Comparison of ENCODE assay signal across 30 cellular contexts in the genomic region with DNA sequence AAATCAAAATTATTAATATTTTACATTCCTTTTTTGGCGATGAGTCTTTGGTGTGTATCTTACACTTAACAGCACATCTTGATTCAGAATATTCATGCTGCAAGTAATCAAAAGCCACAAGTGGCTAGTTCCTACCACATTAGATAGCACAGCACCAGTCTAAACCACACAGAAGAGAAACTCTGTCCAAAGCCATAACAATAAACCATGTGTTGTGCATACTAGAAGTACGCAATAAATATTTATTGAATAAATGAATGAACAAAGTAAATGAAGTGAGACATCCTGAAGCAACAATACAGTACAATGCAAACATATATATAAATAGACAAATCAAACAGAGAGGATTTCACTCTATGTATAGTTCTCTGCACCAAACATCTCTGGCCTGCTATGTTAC.
DNase-seq lines count a peak whose midpoint lies in the region; ATAC-seq, FAIRE-seq and TF ChIP-seq lines count a peak whose summit lies in the region.
"Had no signal": no experiment of that assay in that cellular context is flagged by ENCODE, and none has a peak within 500 bp of the region (broad histone marks: within the 10 kb centered on the region; RNA-seq: fewer than 3 reads in every experiment).

No MANE protein-coding gene starts in this region.

- H3K27ac Mint-ChIP-seq in HFFc6: peak overlapping the region; percentile 68
- H3K27ac Mint-ChIP-seq: activated B cell treated with CpG ODN at 0.5 μM for 24 hours; activated CD4-positive, alpha-beta T cell treated with anti-CD3 and anti-CD28 coated beads, Interleukin-2, amount 10 ng/mL, durations not matched to agents 7 days and 5 days; activated naive CD8-positive, alpha-beta T cell treated with anti-CD3 and anti-CD28 coated beads, Interleukin-2, amount 10 ng/mL, durations not matched to agents 7 days and 5 days; CD8-positive, alpha-beta T cell; memory B cell had no signal

- peak in 1 of 2 experiments; percentile 45; a peak in 2 of 6 replicates for ATAC-seq in A549
- peak; percentile 8; the same call in 2 of the 3 replicates for ATAC-seq in SK-N-SH treated with all-trans-retinoic acid at 6 μM for 48 hours
- no peak for ATAC-seq in HG02623 (IDR thresholded peaks at IDR 0.05; ENCODE audit: unreplicated experiment)
- ATAC-seq: CD8-positive, alpha-beta T cell; left lobe of liver; right cardiac atrium had no signal

- peak overlapping the region; percentile 23; the same call in 1 of the 3 replicates for H3K4me2 ChIP-seq in A549

- peaks cover 21% of the 10 kb centered on the region for H3K4me1 Mint-ChIP-seq in HFFc6 (ENCODE audit: low read depth)
- H3K4me1 Mint-ChIP-seq: activated B cell treated with CpG ODN at 0.5 μM for 24 hours; activated CD4-positive, alpha-beta T cell treated with anti-CD3 and anti-CD28 coated beads, Interleukin-2, amount 10 ng/mL, durations not matched to agents 7 days and 5 days; central memory CD8-positive, alpha-beta T cell; memory B cell had no signal

- H3K27ac ChIP-seq in A549: peak overlapping the region in 1 of 2 experiments; percentile 1; a peak in 1 of 6 replicates
- no peak overlapping the region for H3K27ac ChIP-seq in spleen
- H3K27ac ChIP-seq: ascending aorta, thyroid gland had no signal

- H3K36me3 Mint-ChIP-seq in HFFc6 (ENCODE audit: low read depth): no peaks in the 10 kb centered on the region

- no peaks in the 10 kb centered on the region for H3K27me3 ChIP-seq in spleen (replicated peaks in 1 of 7)
- H3K27me3 ChIP-seq: ascending aorta, BE2C, thyroid gland had no signal

- no peak for TF ChIP-seq CTCF in A549 (IDR thresholded peaks at IDR 0.05)
- no peak for TF ChIP-seq CTCF in HFFc6 (IDR thresholded peaks at IDR 0.05)
- no peak for TF ChIP-seq CTCF in spleen (IDR thresholded peaks at IDR 0.05 in 8 of 11, conservative IDR thresholded peaks at IDR 0.05 in 3 of 11)

- peaks cover 28% of the 10 kb centered on the region for H3K4me1 ChIP-seq in A549
- no peaks in the 10 kb centered on the region for H3K4me1 ChIP-seq in spleen
- H3K4me1 ChIP-seq: ascending aorta, BE2C, thyroid gland had no signal

- no peak overlapping the region for H3K4me3 ChIP-seq in A549
- H3K4me3 ChIP-seq in spleen: no peak overlapping the region
- H3K4me3 ChIP-seq: ascending aorta, thyroid gland had no signal

- CTCF ChIA-PET in A549 (lab: Yijun Ruan, JAX): no interaction called here

- TF ChIP-seq RAD21 in A549 (conservative IDR thresholded peaks at IDR 0.05 in 1 of 2, IDR thresholded peaks at IDR 0.05 in 1 of 2): no peak

- H3K4me3 Mint-ChIP-seq in HFFc6: no peak overlapping the region
- H3K4me3 Mint-ChIP-seq: activated B cell treated with CpG ODN at 0.5 μM for 24 hours; activated CD4-positive, alpha-beta T cell treated with anti-CD3 and anti-CD28 coated beads, Interleukin-2, amount 10 ng/mL, durations not matched to agents 7 days and 5 days; activated naive CD8-positive, alpha-beta T cell treated with anti-CD3 and anti-CD28 coated beads, Interleukin-2, amount 10 ng/mL, durations not matched to agents 7 days and 5 days; CD8-positive, alpha-beta T cell; central memory CD8-positive, alpha-beta T cell; memory B cell; neural crest cell had no signal

- H3K9me3 ChIP-seq in A549 (no peaks in the 10 kb centered on the region), spleen (peaks cover 0 to 7% (median 0%) of the 10 kb centered on the region in 8 donors)
- H3K9me3 ChIP-seq: ascending aorta, BE2C, thyroid gland had no signal

- 87% methylated on average over 2 of the region's 2 CpGs for WGBS in A549 (ENCODE audit: missing lambda C conversion rate)
- 90 to 97% (median 93%) methylated on average over 2 of the region's 2 CpGs for WGBS in spleen, 5 donors

- no peaks in the 10 kb centered on the region for H3K36me3 ChIP-seq in spleen
- H3K36me3 ChIP-seq: ascending aorta, BE2C, thyroid gland had no signal

- FAIRE-seq in A549 (lab: Jason Lieb, UNC): no peak
- FAIRE-seq: GM19239, islet of Langerhans had no signal

- H3K9me3 Mint-ChIP-seq in HFFc6: no peaks in the 10 kb centered on the region
- H3K9me3 Mint-ChIP-seq: activated CD4-positive, alpha-beta T cell treated with anti-CD3 and anti-CD28 coated beads, Interleukin-2, amount 10 ng/mL, durations not matched to agents 7 days and 5 days; activated naive CD8-positive, alpha-beta T cell treated with anti-CD3 and anti-CD28 coated beads, Interleukin-2, amount 10 ng/mL, durations not matched to agents 7 days and 5 days; central memory CD8-positive, alpha-beta T cell; neural crest cell had no signal

- POLR2A ChIA-PET in A549 (lab: Yijun Ruan, JAX): no interaction called here

- DNase-seq in A549 (ENCODE audit: low read depth in 1 of 2, low spot score in 1 of 2) (no peak), HFFc6 (no peak), foreskin melanocyte (peak; percentile 32), NCI-H128 (lab: John Stamatoyannopoulos, UW; ENCODE audit: unreplicated experiment) (no peak), spleen (no peak), NCI-H1105 treated with DMSO at 0.1 percent for 48 hours (lab: John Stamatoyannopoulos, UW) (no peak)
- DNase-seq: ACHN; activated B cell treated with CpG ODN at 0.5 μM for 24 hours; activated CD4-positive, alpha-beta T cell treated with anti-CD3 and anti-CD28 coated beads, Interleukin-2, amount 10 ng/mL, durations not matched to agents 7 days and 5 days; activated effector memory CD4-positive, alpha-beta T cell treated with anti-CD3 and anti-CD28 coated beads, Interleukin-2, amount 50 U/mL, for 16 hours; activated naive CD8-positive, alpha-beta T cell treated with anti-CD3 and anti-CD28 coated beads, Interleukin-2, amount 10 ng/mL, durations not matched to agents 7 days and 5 days; activated T-cell treated with anti-CD3 and anti-CD28 coated beads, Interleukin-2, amount 50 U/mL, for 1 hour; BE2C; CD8-positive, alpha-beta T cell; Kasumi-1; MV-4-11; posterior cingulate gyrus; right cardiac atrium; stimulated activated CD4-positive, alpha-beta T cell treated with anti-CD3 and anti-CD28 coated beads, Interleukin-4, amount 100 ng/mL, for 1 hour; T-helper 9 cell; thyroid gland had no signal

- TF ChIP-seq POLR2A in A549 (IDR thresholded peaks at IDR 0.05; ENCODE audit: low read length): no peak
- no peak for TF ChIP-seq POLR2A in spleen (IDR thresholded peaks at IDR 0.05)

- intact Hi-C loops in spleen (cut with DNase I; ENCODE audit: low total_unique reads): no loop called here

- H3K27me3 Mint-ChIP-seq in HFFc6 (ENCODE audit: insufficient read depth): no peaks in the 10 kb centered on the region
- H3K27me3 Mint-ChIP-seq: activated B cell treated with CpG ODN at 0.5 μM for 24 hours; activated CD4-positive, alpha-beta T cell treated with anti-CD3 and anti-CD28 coated beads, Interleukin-2, amount 10 ng/mL, durations not matched to agents 7 days and 5 days; activated naive CD8-positive, alpha-beta T cell treated with anti-CD3 and anti-CD28 coated beads, Interleukin-2, amount 10 ng/mL, durations not matched to agents 7 days and 5 days; central memory CD8-positive, alpha-beta T cell; memory B cell had no signal

- TF ChIP-seq EP300 in A549 (IDR thresholded peaks at IDR 0.05): no peak

TF ChIP-seq in A549, 52 proteins besides CTCF, POLR2A, EP300 and RAD21:
- no peak for TF ChIP-seq CBX2 (IDR thresholded peaks at IDR 0.05; ENCODE audit: borderline replicate concordance, low read depth)
TF ChIP-seq in A549: peak in this region for 0.

TF ChIP-seq in SK-N-SH treated with all-trans-retinoic acid at 6 μM for 48 hours, 23 proteins besides CTCF, POLR2A, EP300 and RAD21:
- no peak for TF ChIP-seq OSR1 (CRISPR knock-in tag; IDR thresholded peaks at IDR 0.05)
- TF ChIP-seq TOX (CRISPR knock-in tag; IDR thresholded peaks at IDR 0.05; ENCODE audit: borderline replicate concordance): no peak
- TF ChIP-seq, protein P1, sequence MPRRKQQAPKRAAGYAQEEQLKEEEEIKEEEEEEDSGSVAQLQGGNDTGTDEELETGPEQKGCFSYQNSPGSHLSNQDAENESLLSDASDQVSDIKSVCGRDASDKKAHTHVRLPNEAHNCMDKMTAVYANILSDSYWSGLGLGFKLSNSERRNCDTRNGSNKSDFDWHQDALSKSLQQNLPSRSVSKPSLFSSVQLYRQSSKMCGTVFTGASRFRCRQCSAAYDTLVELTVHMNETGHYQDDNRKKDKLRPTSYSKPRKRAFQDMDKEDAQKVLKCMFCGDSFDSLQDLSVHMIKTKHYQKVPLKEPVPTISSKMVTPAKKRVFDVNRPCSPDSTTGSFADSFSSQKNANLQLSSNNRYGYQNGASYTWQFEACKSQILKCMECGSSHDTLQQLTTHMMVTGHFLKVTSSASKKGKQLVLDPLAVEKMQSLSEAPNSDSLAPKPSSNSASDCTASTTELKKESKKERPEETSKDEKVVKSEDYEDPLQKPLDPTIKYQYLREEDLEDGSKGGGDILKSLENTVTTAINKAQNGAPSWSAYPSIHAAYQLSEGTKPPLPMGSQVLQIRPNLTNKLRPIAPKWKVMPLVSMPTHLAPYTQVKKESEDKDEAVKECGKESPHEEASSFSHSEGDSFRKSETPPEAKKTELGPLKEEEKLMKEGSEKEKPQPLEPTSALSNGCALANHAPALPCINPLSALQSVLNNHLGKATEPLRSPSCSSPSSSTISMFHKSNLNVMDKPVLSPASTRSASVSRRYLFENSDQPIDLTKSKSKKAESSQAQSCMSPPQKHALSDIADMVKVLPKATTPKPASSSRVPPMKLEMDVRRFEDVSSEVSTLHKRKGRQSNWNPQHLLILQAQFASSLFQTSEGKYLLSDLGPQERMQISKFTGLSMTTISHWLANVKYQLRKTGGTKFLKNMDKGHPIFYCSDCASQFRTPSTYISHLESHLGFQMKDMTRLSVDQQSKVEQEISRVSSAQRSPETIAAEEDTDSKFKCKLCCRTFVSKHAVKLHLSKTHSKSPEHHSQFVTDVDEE (CRISPR knock-in tag; IDR thresholded peaks at IDR 0.05): no peak
- no peak for TF ChIP-seq ESRRG (CRISPR knock-in tag; IDR thresholded peaks at IDR 0.05)
- TF ChIP-seq ISL1 (CRISPR knock-in tag; IDR thresholded peaks at IDR 0.05): no peak
- no peak for TF ChIP-seq TCF4 (CRISPR knock-in tag; IDR thresholded peaks at IDR 0.05; ENCODE audit: borderline replicate concordance)
- no peak for TF ChIP-seq BACH2 (CRISPR knock-in tag; IDR thresholded peaks at IDR 0.05; ENCODE audit: borderline replicate concordance)
- TF ChIP-seq SNAI2 (CRISPR knock-in tag; IDR thresholded peaks at IDR 0.05): no peak
